15 cellular contexts compared by ENCODE assay signal in genomic region chr5:10949856-10950630, GRCh38.
"Had no signal": no experiment of that assay in that cellular context is flagged by ENCODE, and none has a peak within 500 bp of the region (broad histone marks: within the 10 kb centered on the region; RNA-seq: fewer than 3 reads in every experiment).

No MANE protein-coding gene starts in this region.

- H3K27ac ChIP-seq: gastrocnemius medialis, left ventricle myocardium inferior, lower lobe of right lung, psoas muscle, uterus had no signal

- H3K4me1 ChIP-seq: gastrocnemius medialis, left ventricle myocardium inferior, lower lobe of right lung, psoas muscle, uterus had no signal

- H3K27me3 ChIP-seq: uterus had no signal

- H3K36me3 ChIP-seq: gastrocnemius medialis, left ventricle myocardium inferior, lower lobe of right lung, uterus had no signal

- FAIRE-seq: endometrium, keratinocyte, small intestine had no signal

- ATAC-seq: esophagus mucosa, gastrocnemius medialis, lower lobe of right lung, psoas muscle, sciatic nerve had no signal

- H3K9me3 ChIP-seq: gastrocnemius medialis, left ventricle myocardium inferior, lower lobe of right lung, psoas muscle, uterus had no signal

- H3K4me3 ChIP-seq: gastrocnemius medialis, left ventricle myocardium inferior, lower lobe of right lung, psoas muscle, uterus had no signal

- DNase-seq: effector memory CD4-positive, alpha-beta T cell; gastrocnemius medialis; immature natural killer cell; left ventricle myocardium inferior; lower lobe of right lung; psoas muscle; retina; small intestine; stimulated activated CD4-positive, alpha-beta T cell treated with anti-CD3 and anti-CD28 coated beads, Interleukin-12 subunit alpha, Interleukin-12 subunit beta, amount 100 ng/mL, for 4 hours; stimulated activated naive CD4-positive, alpha-beta T cell treated with Interleukin-2 at 50 U/mL for 16 hours; uterus had no signal
